23 cellular contexts compared by ENCODE assay signal in genomic region chr20:50417484-50418235, GRCh38.
A peak's percentile ranks its signal among the peaks of the same experiment; 100 is the strongest.
DNase-seq lines count a peak whose midpoint lies in the region; ATAC-seq and TF ChIP-seq lines count a peak whose summit lies in the region.
"Had no signal": no experiment of that assay in that cellular context is flagged by ENCODE, and none has a peak within 500 bp of the region (broad histone marks: within the 10 kb centered on the region; RNA-seq: fewer than 3 reads in every experiment).

No MANE protein-coding gene starts in this region.

- TF ChIP-seq POLR2A in gastrocnemius medialis (IDR thresholded peaks at IDR 0.05), result no peak

- no peak for TF ChIP-seq CTCF in endothelial cell (IDR thresholded peaks at IDR 0.05; ENCODE audit: unreplicated experiment)
- no peak for TF ChIP-seq CTCF in gastrocnemius medialis (IDR thresholded peaks at IDR 0.05 in 4 of 5, conservative IDR thresholded peaks at IDR 0.05 in 1 of 5)

- peak overlapping the region; percentile 99 for H3K27ac ChIP-seq in gastrocnemius medialis
- H3K27ac ChIP-seq in SJCRH30, result no peak overlapping the region
- H3K27ac ChIP-seq: GM23248, KMS-11 had no signal

- peaks cover 0 to 4% (median 0%) of the 10 kb centered on the region in 3 donors for H3K9me3 ChIP-seq in gastrocnemius medialis
- peaks cover 6% of the 10 kb centered on the region for H3K9me3 ChIP-seq in SJCRH30 (replicated peaks)

- no peak overlapping the region for H3K27ac Mint-ChIP-seq in stimulated activated naive CD8-positive, alpha-beta T cell treated with anti-CD3 and anti-CD28 coated beads, Interleukin-15, amount 100 ng/mL, for 72 hours
- no peak overlapping the region for H3K27ac Mint-ChIP-seq in endothelial cell (ENCODE audit: unreplicated experiment)
- H3K27ac Mint-ChIP-seq: CD4-positive, alpha-beta T cell; mesothelial cell of epicardium; T-helper 1 cell treated with Interleukin-12 subunit alpha and Interleukin-12 subunit beta and Interleukin-4 antibody, amounts not matched to agents 30 μg/mL and 1 μg/mL, for 36 hours had no signal

- in situ Hi-C loops in gastrocnemius medialis (cut with MboI; ENCODE audit: low sequenced_read_pairs in 4 of 4), result no loop called here

- no peaks in the 10 kb centered on the region for H3K36me3 ChIP-seq in gastrocnemius medialis
- H3K36me3 ChIP-seq in SJCRH30, result no peaks in the 10 kb centered on the region
- H3K36me3 ChIP-seq: suprapubic skin had no signal

- H3K36me3 Mint-ChIP-seq in endothelial cell (ENCODE audit: low read depth, unreplicated experiment), result no peaks in the 10 kb centered on the region

- H3K4me1 ChIP-seq in gastrocnemius medialis (peaks cover 38 to 55% of the 10 kb centered on the region in 2 donors), SJCRH30 (peaks cover 9% of the 10 kb centered on the region; the same call in 1 of the 2 replicates)

- ATAC-seq in stimulated activated naive CD8-positive, alpha-beta T cell treated with anti-CD3 and anti-CD28 coated beads, Interleukin-15, Interleukin-2, amounts not matched to agents 100 U/mL and 50 U/mL, for 24 hours, result peak; percentile 56
- no peak for ATAC-seq in stimulated activated naive CD8-positive, alpha-beta T cell treated with anti-CD3 and anti-CD28 coated beads, Interleukin-15, amount 100 ng/mL, for 72 hours
- ATAC-seq in gastrocnemius medialis (no peak), HG03039 (IDR thresholded peaks at IDR 0.05; ENCODE audit: unreplicated experiment) (no peak), GM18868 (IDR thresholded peaks at IDR 0.05; ENCODE audit: unreplicated experiment) (no peak)

- peaks cover 7% of the 10 kb centered on the region for H3K27me3 Mint-ChIP-seq in stimulated activated naive CD8-positive, alpha-beta T cell treated with anti-CD3 and anti-CD28 coated beads, Interleukin-15, amount 100 ng/mL, for 72 hours
- peaks cover 1% of the 10 kb centered on the region for H3K27me3 Mint-ChIP-seq in endothelial cell (ENCODE audit: unreplicated experiment)

- H3K27me3 ChIP-seq in gastrocnemius medialis, result no peaks in the 10 kb centered on the region
- H3K27me3 ChIP-seq in SJCRH30, result 0 out of 2 replicates have a peak, but pooled peaks cover 5% of the 10 kb centered on the region
- H3K27me3 ChIP-seq: suprapubic skin had no signal

- H3K4me3 Mint-ChIP-seq in stimulated activated naive CD8-positive, alpha-beta T cell treated with anti-CD3 and anti-CD28 coated beads, Interleukin-15, amount 100 ng/mL, for 72 hours, result no peak overlapping the region
- peak overlapping the region; percentile 45 for H3K4me3 Mint-ChIP-seq in endothelial cell (ENCODE audit: unreplicated experiment)
- H3K4me3 Mint-ChIP-seq: CD4-positive, alpha-beta T cell; mesothelial cell of epicardium; T-helper 1 cell treated with Interleukin-12 subunit alpha and Interleukin-12 subunit beta and Interleukin-4 antibody, amounts not matched to agents 30 μg/mL and 1 μg/mL, for 36 hours had no signal

- no peaks in the 10 kb centered on the region for H3K4me1 Mint-ChIP-seq in stimulated activated naive CD8-positive, alpha-beta T cell treated with anti-CD3 and anti-CD28 coated beads, Interleukin-15, amount 100 ng/mL, for 72 hours
- no peaks in the 10 kb centered on the region for H3K4me1 Mint-ChIP-seq in endothelial cell (ENCODE audit: unreplicated experiment)

- intact Hi-C loops in gastrocnemius medialis (cut with DNase I; ENCODE audit: low total_unique reads), result no loop called here

- no peaks in the 10 kb centered on the region for H3K9me3 Mint-ChIP-seq in stimulated activated naive CD8-positive, alpha-beta T cell treated with anti-CD3 and anti-CD28 coated beads, Interleukin-15, amount 100 ng/mL, for 72 hours
- no peaks in the 10 kb centered on the region for H3K9me3 Mint-ChIP-seq in endothelial cell (ENCODE audit: unreplicated experiment)
- H3K9me3 Mint-ChIP-seq: T-helper 1 cell treated with Interleukin-12 subunit alpha and Interleukin-12 subunit beta and Interleukin-4 antibody, amounts not matched to agents 30 μg/mL and 1 μg/mL, for 36 hours had no signal

- no peak for DNase-seq in stimulated activated naive CD8-positive, alpha-beta T cell treated with anti-CD3 and anti-CD28 coated beads, Interleukin-15, Interleukin-2, amounts not matched to agents 100 U/mL and 50 U/mL, for 24 hours
- DNase-seq in stimulated activated naive CD8-positive, alpha-beta T cell treated with anti-CD3 and anti-CD28 coated beads, Interleukin-15, amount 100 ng/mL, for 72 hours, result no peak
- DNase-seq in endothelial cell (ENCODE audit: low spot score), result no peak
- no peak for DNase-seq in gastrocnemius medialis
- no peak for DNase-seq in SJCRH30
- DNase-seq in GM19238 (ENCODE audit: insufficient read length, low spot score), result no peak
- DNase-seq: activated CD4-positive, alpha-beta T cell treated with anti-CD3 and anti-CD28 coated beads, Interleukin-2, amount 50 U/mL, for 1 hour; activated CD8-positive, alpha-beta memory T cell treated with anti-CD3 and anti-CD28 coated beads, Interleukin-2, amount 50 U/mL, for 48 hours; activated effector memory CD4-positive, alpha-beta T cell treated with anti-CD3 and anti-CD28 coated beads, Interleukin-2, amount 50 U/mL, for 16 hours; caudate nucleus; CD4-positive, alpha-beta T cell; erythroblast; GF-D8; GM23248; NCI-H1930; NCI-H345; stimulated activated CD8-positive, alpha-beta memory T cell treated with anti-CD3 and anti-CD28 coated beads, Interleukin-4, amount 100 ng/mL, for 48 hours had no signal

- no peak overlapping the region for H3K4me3 ChIP-seq in gastrocnemius medialis
- no peak overlapping the region for H3K4me3 ChIP-seq in SJCRH30
- H3K4me3 ChIP-seq: GM23248, suprapubic skin had no signal
